ENCODE assay signal across 20 cellular contexts in the genomic region with DNA sequence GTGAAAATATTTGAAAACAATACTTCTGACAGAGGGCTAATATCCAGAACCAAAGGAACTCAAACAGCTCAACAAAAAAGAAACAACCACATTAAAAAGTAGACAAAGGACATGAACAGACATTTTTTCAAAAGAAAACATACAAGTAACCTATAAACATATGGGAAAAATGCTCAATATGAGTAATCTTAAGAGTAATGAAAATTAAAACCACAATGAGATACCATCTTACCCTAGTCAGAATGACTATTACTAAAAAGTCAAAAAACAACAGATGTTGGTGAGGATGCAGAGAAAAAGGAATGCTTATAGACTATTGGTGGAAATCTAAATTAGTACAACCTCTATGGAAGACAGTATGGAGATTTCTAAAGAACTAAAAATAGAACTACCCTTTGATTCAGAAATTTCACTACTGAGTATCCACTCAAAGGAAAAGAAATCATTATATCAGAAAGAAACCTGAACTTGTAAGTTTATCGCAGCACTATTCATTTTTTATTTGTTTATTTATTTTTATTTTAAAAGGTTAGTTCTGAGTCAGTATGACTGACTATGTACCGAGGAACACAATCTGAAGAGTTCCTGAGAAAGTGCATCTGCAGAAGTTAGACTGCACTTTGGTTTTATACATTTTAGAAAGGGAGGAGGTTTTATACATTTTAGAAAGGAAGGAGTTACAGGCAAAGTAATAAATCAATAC.
DNase-seq lines count a peak whose midpoint lies in the region; ATAC-seq and TF ChIP-seq lines count a peak whose summit lies in the region.
"Had no signal": no experiment of that assay in that cellular context is flagged by ENCODE, and none has a peak within 500 bp of the region (broad histone marks: within the 10 kb centered on the region; RNA-seq: fewer than 3 reads in every experiment).

No MANE protein-coding gene starts in this region.

- H2AFZ ChIP-seq in trophoblast cell (ENCODE audit: insufficient read depth, low read length, poor library complexity), result no peak overlapping the region

- H3K4me3 ChIP-seq in AG10803 (ENCODE audit: low read length) (no peak overlapping the region), trophoblast cell (ENCODE audit: low read depth, low read length) (no peak overlapping the region), tibial artery (no peak overlapping the region)
- H3K4me3 ChIP-seq: BLaER1, body of pancreas, lung, Peyer's patch had no signal

- no peak overlapping the region for H3K4me2 ChIP-seq in trophoblast cell (ENCODE audit: low read length)
- H3K4me2 ChIP-seq: BLaER1 had no signal

- H2BK120ac ChIP-seq in trophoblast cell (ENCODE audit: insufficient read depth, low read length, poor library complexity), result no peak overlapping the region

- H3K14ac ChIP-seq in trophoblast cell (ENCODE audit: low read length), result no peak overlapping the region

- H3K27ac ChIP-seq in foreskin keratinocyte, result peak overlapping the region; percentile 77
- no peak overlapping the region for H3K27ac ChIP-seq in trophoblast cell (ENCODE audit: low read depth, low read length)
- H3K27ac ChIP-seq in tibial artery, result no peak overlapping the region
- H3K27ac ChIP-seq: BLaER1, Peyer's patch, VCaP had no signal

- no peak overlapping the region for H3K18ac ChIP-seq in trophoblast cell (ENCODE audit: low read length)

- no peak overlapping the region for H3K4ac ChIP-seq in trophoblast cell (ENCODE audit: low read depth, low read length)

- H2AK5ac ChIP-seq in trophoblast cell (ENCODE audit: low read length), result no peak overlapping the region

- H3K9me3 Mint-ChIP-seq in stimulated activated naive CD8-positive, alpha-beta T cell treated with anti-CD3 and anti-CD28 coated beads, Interleukin-15, amount 100 ng/mL, for 72 hours, result peaks cover 9 to 16% of the 10 kb centered on the region in 2 donors

- no peaks in the 10 kb centered on the region for H3K79me2 ChIP-seq in trophoblast cell (ENCODE audit: control insufficient read depth, insufficient read depth, low read length, poor library complexity)

- peaks cover 13% of the 10 kb centered on the region for H3K4me1 ChIP-seq in foreskin keratinocyte
- peaks cover 0 to 5% of the 10 kb centered on the region in 2 experiments for H3K4me1 ChIP-seq in trophoblast cell (ENCODE audit: control insufficient read depth in 1 of 2, insufficient read depth in 2 of 2, low read length in 2 of 2)
- peaks cover 0 to 6% (median 0%) of the 10 kb centered on the region in 4 donors for H3K4me1 ChIP-seq in tibial artery
- H3K4me1 ChIP-seq: BLaER1, body of pancreas, Peyer's patch had no signal

- peaks cover 1% of the 10 kb centered on the region for H3K9me3 ChIP-seq in trophoblast cell (ENCODE audit: insufficient read depth, low read depth, low read length)
- H3K9me3 ChIP-seq in tibial artery, result no peaks in the 10 kb centered on the region
- H3K9me3 ChIP-seq: body of pancreas, Peyer's patch had no signal

- peaks cover 1% of the 10 kb centered on the region for H3K79me1 ChIP-seq in trophoblast cell (ENCODE audit: low read length)

- H2BK5ac ChIP-seq in trophoblast cell (ENCODE audit: low read depth, low read length, poor library complexity), result no peak overlapping the region

- ATAC-seq in foreskin keratinocyte, result peak; percentile 90
- no peak for ATAC-seq in stimulated activated naive CD8-positive, alpha-beta T cell treated with anti-CD3 and anti-CD28 coated beads, Interleukin-15, amount 100 ng/mL, for 72 hours
- ATAC-seq: natural killer cell had no signal

- no peak overlapping the region for H3K9ac ChIP-seq in trophoblast cell (ENCODE audit: low read length)
- H3K9ac ChIP-seq: BLaER1 had no signal

- no peaks in the 10 kb centered on the region for H3K27me3 Mint-ChIP-seq in stimulated activated naive CD8-positive, alpha-beta T cell treated with anti-CD3 and anti-CD28 coated beads, Interleukin-15, amount 100 ng/mL, for 72 hours
- H3K27me3 Mint-ChIP-seq: IgD-negative memory B cell had no signal

- H4K91ac ChIP-seq in trophoblast cell (ENCODE audit: low read depth, low read length), result no peak overlapping the region

- H3K4me3 Mint-ChIP-seq in stimulated activated naive CD8-positive, alpha-beta T cell treated with anti-CD3 and anti-CD28 coated beads, Interleukin-15, amount 100 ng/mL, for 72 hours, result no peak overlapping the region
- H3K4me3 Mint-ChIP-seq: H9, IgD-negative memory B cell, natural killer cell had no signal

- WGBS in trophoblast cell (ENCODE audit: extremely low coverage, insufficient coverage, insufficient read length), result no CpG with 5 or more reads among the region's 2 CpGs

- no peak overlapping the region for H2BK12ac ChIP-seq in trophoblast cell (ENCODE audit: low read length)

- H3K27ac Mint-ChIP-seq in stimulated activated naive CD8-positive, alpha-beta T cell treated with anti-CD3 and anti-CD28 coated beads, Interleukin-15, amount 100 ng/mL, for 72 hours, result no peak overlapping the region
- H3K27ac Mint-ChIP-seq: H9, IgD-negative memory B cell, natural killer cell had no signal

- intact Hi-C loops in tibial artery (cut with DNase I; ENCODE audit: low total_unique reads), result no loop called here

- H4K12ac ChIP-seq in trophoblast cell (ENCODE audit: low read depth, low read length), result no peak overlapping the region

- H3K36me3 ChIP-seq in trophoblast cell (ENCODE audit: control insufficient read depth in 1 of 2, insufficient read depth in 2 of 2, low read length in 2 of 2) (no peaks in the 10 kb centered on the region), tibial artery (no peaks in the 10 kb centered on the region)
- H3K36me3 ChIP-seq: BLaER1, Peyer's patch had no signal

- H3K27me3 ChIP-seq in foreskin keratinocyte, result no peaks in the 10 kb centered on the region
- H3K27me3 ChIP-seq in trophoblast cell (ENCODE audit: insufficient read depth, low read length), result no peaks in the 10 kb centered on the region
- no peaks in the 10 kb centered on the region for H3K27me3 ChIP-seq in tibial artery
- H3K27me3 ChIP-seq: BLaER1, body of pancreas, Peyer's patch had no signal

- TF ChIP-seq CTCF in AG10803 (conservative IDR thresholded peaks at IDR 0.05; ENCODE audit: low read length), result no peak
- TF ChIP-seq CTCF in foreskin keratinocyte (conservative IDR thresholded peaks at IDR 0.05), result no peak
- TF ChIP-seq CTCF in tibial artery (IDR thresholded peaks at IDR 0.05), result no peak

- H4K8ac ChIP-seq in trophoblast cell (ENCODE audit: low read depth, low read length), result no peak overlapping the region

- H3K23ac ChIP-seq in trophoblast cell (ENCODE audit: low read length), result no peak overlapping the region

- H3K4me1 Mint-ChIP-seq in stimulated activated naive CD8-positive, alpha-beta T cell treated with anti-CD3 and anti-CD28 coated beads, Interleukin-15, amount 100 ng/mL, for 72 hours, result peaks cover 6% of the 10 kb centered on the region
- H3K4me1 Mint-ChIP-seq: IgD-negative memory B cell, natural killer cell had no signal

- DNase-seq in AG10803 (ENCODE audit: low read depth) (peak; percentile 55), HCEC 1CT (peak; percentile 71), amniotic epithelial cell (ENCODE audit: low read depth) (peak; percentile 37), foreskin keratinocyte (peak; percentile 50 to 82), trophoblast cell (no peak), tibial artery (no peak), middle frontal gyrus (ENCODE audit: extremely low spot score, low spot score) (no peak)
- no peak for DNase-seq in stimulated activated naive CD8-positive, alpha-beta T cell treated with anti-CD3 and anti-CD28 coated beads, Interleukin-15, amount 100 ng/mL, for 72 hours
- DNase-seq: body of pancreas, DMS79 treated with DMSO at 0.1 percent for 48 hours, foreskin melanocyte, H9, MV-4-11, natural killer cell, NCI-H748 treated with DMSO at 0.1 percent for 48 hours, Peyer's patch had no signal

Comparison
In these comparisons a context has a peak if more than half of its experiments do, and no peak if none do; other contexts are left out.
1. DNase-seq: peak in AG10803 (single experiment), HCEC 1CT (single experiment), amniotic epithelial cell (single experiment) and foreskin keratinocyte (2 of 2); none in trophoblast cell (0 of 2), tibial artery (0 of 2), stimulated activated naive CD8-positive, alpha-beta T cell treated with anti-CD3 and anti-CD28 coated beads, Interleukin-15, amount 100 ng/mL, for 72 hours (0 of 2) and middle frontal gyrus (single experiment).